ENCODE assay signal across 1 cellular context in the genomic region with DNA sequence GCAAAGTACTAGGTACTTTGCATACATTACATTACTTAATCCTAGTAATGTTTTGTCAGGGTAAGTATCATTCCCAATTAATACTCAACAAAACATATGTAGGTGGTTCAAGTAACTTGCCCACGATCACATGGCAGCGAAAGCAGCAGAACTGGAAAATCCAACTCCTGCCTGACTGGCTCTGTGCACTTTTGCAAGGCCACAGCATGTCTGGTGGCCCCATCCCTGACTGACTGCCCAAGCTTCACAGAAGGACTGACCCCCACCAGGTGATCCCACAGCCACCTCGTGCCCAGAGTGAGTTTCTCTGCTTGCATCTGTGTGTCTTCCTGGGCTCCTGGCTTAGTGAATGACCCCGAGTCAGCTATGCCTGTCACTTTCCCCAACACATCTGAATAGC.
TF ChIP-seq lines count a peak whose summit lies in the region.

No MANE protein-coding gene starts in this region.

TF ChIP-seq in HepG2, 621 proteins besides CTCF, POLR2A, EP300 and RAD21:
- TF ChIP-seq, protein P1, sequence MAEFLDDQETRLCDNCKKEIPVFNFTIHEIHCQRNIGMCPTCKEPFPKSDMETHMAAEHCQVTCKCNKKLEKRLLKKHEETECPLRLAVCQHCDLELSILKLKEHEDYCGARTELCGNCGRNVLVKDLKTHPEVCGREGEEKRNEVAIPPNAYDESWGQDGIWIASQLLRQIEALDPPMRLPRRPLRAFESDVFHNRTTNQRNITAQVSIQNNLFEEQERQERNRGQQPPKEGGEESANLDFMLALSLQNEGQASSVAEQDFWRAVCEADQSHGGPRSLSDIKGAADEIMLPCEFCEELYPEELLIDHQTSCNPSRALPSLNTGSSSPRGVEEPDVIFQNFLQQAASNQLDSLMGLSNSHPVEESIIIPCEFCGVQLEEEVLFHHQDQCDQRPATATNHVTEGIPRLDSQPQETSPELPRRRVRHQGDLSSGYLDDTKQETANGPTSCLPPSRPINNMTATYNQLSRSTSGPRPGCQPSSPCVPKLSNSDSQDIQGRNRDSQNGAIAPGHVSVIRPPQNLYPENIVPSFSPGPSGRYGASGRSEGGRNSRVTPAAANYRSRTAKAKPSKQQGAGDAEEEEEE (CRISPR knock-in tag; IDR thresholded peaks at IDR 0.05; ENCODE audit: borderline replicate concordance): no peak
- TF ChIP-seq, protein P2, sequence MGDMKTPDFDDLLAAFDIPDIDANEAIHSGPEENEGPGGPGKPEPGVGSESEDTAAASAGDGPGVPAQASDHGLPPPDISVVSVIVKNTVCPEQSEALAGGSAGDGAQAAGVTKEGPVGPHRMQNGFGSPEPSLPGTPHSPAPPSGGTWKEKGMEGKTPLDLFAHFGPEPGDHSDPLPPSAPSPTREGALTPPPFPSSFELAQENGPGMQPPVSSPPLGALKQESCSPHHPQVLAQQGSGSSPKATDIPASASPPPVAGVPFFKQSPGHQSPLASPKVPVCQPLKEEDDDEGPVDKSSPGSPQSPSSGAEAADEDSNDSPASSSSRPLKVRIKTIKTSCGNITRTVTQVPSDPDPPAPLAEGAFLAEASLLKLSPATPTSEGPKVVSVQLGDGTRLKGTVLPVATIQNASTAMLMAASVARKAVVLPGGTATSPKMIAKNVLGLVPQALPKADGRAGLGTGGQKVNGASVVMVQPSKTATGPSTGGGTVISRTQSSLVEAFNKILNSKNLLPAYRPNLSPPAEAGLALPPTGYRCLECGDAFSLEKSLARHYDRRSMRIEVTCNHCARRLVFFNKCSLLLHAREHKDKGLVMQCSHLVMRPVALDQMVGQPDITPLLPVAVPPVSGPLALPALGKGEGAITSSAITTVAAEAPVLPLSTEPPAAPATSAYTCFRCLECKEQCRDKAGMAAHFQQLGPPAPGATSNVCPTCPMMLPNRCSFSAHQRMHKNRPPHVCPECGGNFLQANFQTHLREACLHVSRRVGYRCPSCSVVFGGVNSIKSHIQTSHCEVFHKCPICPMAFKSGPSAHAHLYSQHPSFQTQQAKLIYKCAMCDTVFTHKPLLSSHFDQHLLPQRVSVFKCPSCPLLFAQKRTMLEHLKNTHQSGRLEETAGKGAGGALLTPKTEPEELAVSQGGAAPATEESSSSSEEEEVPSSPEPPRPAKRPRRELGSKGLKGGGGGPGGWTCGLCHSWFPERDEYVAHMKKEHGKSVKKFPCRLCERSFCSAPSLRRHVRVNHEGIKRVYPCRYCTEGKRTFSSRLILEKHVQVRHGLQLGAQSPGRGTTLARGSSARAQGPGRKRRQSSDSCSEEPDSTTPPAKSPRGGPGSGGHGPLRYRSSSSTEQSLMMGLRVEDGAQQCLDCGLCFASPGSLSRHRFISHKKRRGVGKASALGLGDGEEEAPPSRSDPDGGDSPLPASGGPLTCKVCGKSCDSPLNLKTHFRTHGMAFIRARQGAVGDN (CRISPR knock-in tag; IDR thresholded peaks at IDR 0.05): 0 out of 2 replicates have a peak, but pooled peaks have one; percentile 11
TF ChIP-seq in HepG2: peak in this region for 1.
